12 cellular contexts compared by ENCODE assay signal in genomic region chr1:87030740-87031400, GRCh38.
A peak's percentile ranks its signal among the peaks of the same experiment; 100 is the strongest.
DNase-seq lines count a peak whose midpoint lies in the region; ATAC-seq and TF ChIP-seq lines count a peak whose summit lies in the region.
"Had no signal": no experiment of that assay in that cellular context is flagged by ENCODE, and none has a peak within 500 bp of the region (broad histone marks: within the 10 kb centered on the region; RNA-seq: fewer than 3 reads in every experiment).

No MANE protein-coding gene starts in this region.

- H3K27me3 ChIP-seq in osteoblast (ENCODE audit: insufficient read depth, low read length), result no peaks in the 10 kb centered on the region

- no peaks in the 10 kb centered on the region for H3K79me2 ChIP-seq in osteoblast (ENCODE audit: insufficient read depth, low read length)

- peaks cover 2% of the 10 kb centered on the region for H3K4me1 ChIP-seq in osteoblast (ENCODE audit: insufficient read depth, low read length)

- CTCF ChIA-PET in activated naive CD4-positive, alpha-beta T cell treated with anti-CD3 and anti-CD28 coated beads for 36 hours (lab: Charles Lee), result no interaction called here

- ATAC-seq in GM18502 (IDR thresholded peaks at IDR 0.05; ENCODE audit: poor library complexity, unreplicated experiment), result peak; percentile 93
- ATAC-seq in GM19463 (IDR thresholded peaks at IDR 0.05; ENCODE audit: unreplicated experiment), result peak; percentile 94
- peak; percentile 97 for ATAC-seq in HG02852 (IDR thresholded peaks at IDR 0.05; ENCODE audit: unreplicated experiment)
- ATAC-seq in HG03469 (IDR thresholded peaks at IDR 0.05; ENCODE audit: unreplicated experiment), result peak; percentile 88
- ATAC-seq: PC-3 had no signal

- intact Hi-C loops in activated naive CD4-positive, alpha-beta T cell treated with anti-CD3 and anti-CD28 coated beads for 36 hours (cut with micrococcal nuclease), result no loop called here

- no peaks in the 10 kb centered on the region for H3K9me3 ChIP-seq in osteoblast (ENCODE audit: low read depth, low read length)

- DNase-seq in activated naive CD4-positive, alpha-beta T cell treated with anti-CD3 and anti-CD28 coated beads for 36 hours, result no peak
- DNase-seq in chondrocyte (ENCODE audit: low spot score) (no peak), osteoblast (ENCODE audit: insufficient read length, low spot score, missing footprints) (no peak), cerebellum (ENCODE audit: low spot score) (no peak)
- DNase-seq: DND-41, NCI-H2081, PC-3, small intestine had no signal

- no peak overlapping the region for H3K27ac ChIP-seq in osteoblast (ENCODE audit: low read depth, low read length)

- H3K27me3 Mint-ChIP-seq in activated naive CD4-positive, alpha-beta T cell treated with anti-CD3 and anti-CD28 coated beads for 36 hours (ENCODE audit: low read depth), result no peaks in the 10 kb centered on the region
- H3K27me3 Mint-ChIP-seq in chondrocyte (ENCODE audit: low read depth), result no peaks in the 10 kb centered on the region

- H3K4me3 ChIP-seq in osteoblast (ENCODE audit: insufficient read depth, low read length), result no peak overlapping the region

- no peaks in the 10 kb centered on the region for H3K36me3 ChIP-seq in osteoblast (ENCODE audit: insufficient read depth, low read length)

- no peaks in the 10 kb centered on the region for H3K36me3 Mint-ChIP-seq in activated naive CD4-positive, alpha-beta T cell treated with anti-CD3 and anti-CD28 coated beads for 36 hours (ENCODE audit: low read depth)
- H3K36me3 Mint-ChIP-seq in chondrocyte (ENCODE audit: low read depth), result no peaks in the 10 kb centered on the region

- H4K20me1 ChIP-seq in osteoblast (ENCODE audit: insufficient read depth, low read length), result peaks cover 4% of the 10 kb centered on the region

- H3K9me3 Mint-ChIP-seq in activated naive CD4-positive, alpha-beta T cell treated with anti-CD3 and anti-CD28 coated beads for 36 hours, result no peaks in the 10 kb centered on the region
- peaks cover 11% of the 10 kb centered on the region for H3K9me3 Mint-ChIP-seq in chondrocyte (ENCODE audit: low read depth)

- no peak for TF ChIP-seq CTCF in chondrocyte (IDR thresholded peaks at IDR 0.05)
- no peak for TF ChIP-seq CTCF in osteoblast (IDR thresholded peaks at IDR 0.05; ENCODE audit: extremely low read depth, low read depth, low read length)

- no peak overlapping the region for H3K27ac Mint-ChIP-seq in activated naive CD4-positive, alpha-beta T cell treated with anti-CD3 and anti-CD28 coated beads for 36 hours
- H3K27ac Mint-ChIP-seq in chondrocyte (ENCODE audit: unreplicated experiment), result no peak overlapping the region

- H2AFZ ChIP-seq in osteoblast (ENCODE audit: low read length), result no peak overlapping the region

- no peak overlapping the region for H3K4me2 ChIP-seq in osteoblast (ENCODE audit: insufficient read depth, low read length)

- no peak overlapping the region for H3K4me3 Mint-ChIP-seq in activated naive CD4-positive, alpha-beta T cell treated with anti-CD3 and anti-CD28 coated beads for 36 hours
- no peak overlapping the region for H3K4me3 Mint-ChIP-seq in chondrocyte (ENCODE audit: unreplicated experiment)

- peaks cover 2% of the 10 kb centered on the region for H3K4me1 Mint-ChIP-seq in activated naive CD4-positive, alpha-beta T cell treated with anti-CD3 and anti-CD28 coated beads for 36 hours (ENCODE audit: low read depth)
- H3K4me1 Mint-ChIP-seq in chondrocyte (ENCODE audit: low read depth), result peaks cover 2% of the 10 kb centered on the region
